Comparison of ENCODE assay signal across 8 cellular contexts in the genomic region with DNA sequence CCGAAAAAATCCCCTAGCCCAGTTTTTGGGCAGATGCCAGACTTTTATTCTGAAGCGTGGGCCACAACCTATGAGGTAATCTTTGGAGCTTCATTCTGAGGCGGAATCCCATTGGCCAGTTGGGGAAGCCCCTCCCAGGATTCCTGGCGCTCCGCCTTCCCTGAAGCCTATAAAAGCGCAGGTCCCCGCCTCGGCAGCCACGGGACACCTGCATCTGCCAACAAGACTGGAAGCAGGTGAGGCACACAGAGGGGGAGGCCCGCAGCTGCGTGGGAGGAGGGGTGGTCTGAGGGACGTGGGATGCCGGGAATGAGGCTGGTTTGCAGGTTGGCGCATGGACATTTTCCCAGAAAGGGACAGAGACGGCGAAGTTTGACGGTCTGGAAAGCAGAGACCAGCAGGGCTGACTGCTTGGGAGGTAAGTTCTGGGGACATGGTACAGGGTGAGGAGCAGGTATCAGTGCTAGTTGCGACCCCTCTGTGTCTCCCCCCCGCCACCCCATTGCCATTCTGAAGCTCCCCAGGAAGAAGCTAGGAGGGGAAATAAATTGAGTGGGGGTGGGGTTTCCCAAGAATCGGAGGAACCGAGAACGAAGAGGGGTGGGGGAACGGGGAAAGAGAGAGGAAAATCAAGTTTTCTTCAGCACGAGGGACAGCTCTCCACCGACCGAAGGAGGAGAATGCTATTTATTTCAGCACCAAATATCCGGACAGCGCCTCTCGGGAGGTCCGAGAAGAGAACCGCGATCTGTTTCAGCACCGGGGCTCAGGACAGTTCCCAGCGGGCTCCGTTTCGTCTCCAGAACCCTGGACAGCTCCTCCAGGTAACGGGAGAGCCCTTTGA. TPM values are rescaled to one million over a fixed set of nuclear protein-coding genes. Genes with fewer than 3 reads are reported as not detected.
DNase-seq lines count a peak whose midpoint lies in the region; ATAC-seq and TF ChIP-seq lines count a peak whose summit lies in the region.

No MANE protein-coding gene starts in this region.

- H4K20me1 ChIP-seq in HCT116 (ENCODE audit: insufficient read depth) = no peaks in the 10 kb centered on the region

- H3K27ac Mint-ChIP-seq in activated CD8-positive, alpha-beta T cell treated with anti-CD3 and anti-CD28 coated beads for 36 hours = no peak overlapping the region

- H3K9me3 Mint-ChIP-seq in activated CD8-positive, alpha-beta T cell treated with anti-CD3 and anti-CD28 coated beads for 36 hours = peaks cover 3% of the 10 kb centered on the region

- H3K9me2 ChIP-seq in HCT116 (ENCODE audit: insufficient read depth) = no peaks in the 10 kb centered on the region

- H3K27me3 ChIP-seq in HCT116 (ENCODE audit: insufficient read depth, low read length) = 0 out of 2 replicates have a peak, but pooled peaks cover 2% of the 10 kb centered on the region
- peaks cover 10% of the 10 kb centered on the region for H3K27me3 ChIP-seq in lower lobe of right lung (ENCODE audit: low read depth)

- H3K4me1 ChIP-seq in HCT116 (ENCODE audit: control insufficient read depth in 1 of 2, insufficient read depth in 2 of 2, low read length in 2 of 2) (peaks cover 10 to 15% of the 10 kb centered on the region in 2 experiments), lower lobe of right lung (no peaks in the 10 kb centered on the region)

- no peaks in the 10 kb centered on the region for H3K9me3 ChIP-seq in HCT116 (ENCODE audit: control insufficient read depth in 1 of 2, insufficient read depth in 1 of 2, low read depth in 1 of 2, low read length in 2 of 2)
- no peaks in the 10 kb centered on the region for H3K9me3 ChIP-seq in lower lobe of right lung

- H3K4me3 ChIP-seq in HCT116 (replicated peaks in 1 of 2; ENCODE audit: low read depth in 1 of 2, low read length in 2 of 2) (no peak overlapping the region), lower lobe of right lung (no peak overlapping the region)

- peak; percentile 85 for DNase-seq in ACHN
- peak; percentile 67 for DNase-seq in HCT116 (ENCODE audit: low read depth, low spot score)
- DNase-seq in NCI-H510A (lab: John Stamatoyannopoulos, UW) = peak; percentile 75
- DNase-seq in activated CD8-positive, alpha-beta T cell treated with anti-CD3 and anti-CD28 coated beads for 36 hours = peak; percentile 89
- peak; percentile 74 for DNase-seq in effector CD8-positive, alpha-beta T cell (lab: John Stamatoyannopoulos, UW)
- DNase-seq in lower lobe of right lung = peak; percentile 75
- peak; percentile 64 to 76 (median 68) for DNase-seq in stimulated activated CD4-positive, alpha-beta T cell treated with anti-CD3 and anti-CD28 coated beads, TNF-alpha, amount 100 ng/mL, for 48 hours (ENCODE audit: low read depth in 3 of 3)

- no peak for TF ChIP-seq CTCF in HCT116 (IDR thresholded peaks at IDR 0.05 in 2 of 3, conservative IDR thresholded peaks at IDR 0.05 in 1 of 3; ENCODE audit: borderline replicate concordance in 1 of 3, insufficient read depth in 1 of 3, low read depth in 2 of 3, low read length in 2 of 3)
- TF ChIP-seq CTCF in activated CD8-positive, alpha-beta T cell treated with anti-CD3 and anti-CD28 coated beads for 36 hours (IDR thresholded peaks at IDR 0.05) = no peak
- TF ChIP-seq CTCF in lower lobe of right lung (IDR thresholded peaks at IDR 0.05) = no peak

- no TSS peak for BruUV-seq in HCT116 (replicated peaks; lab: Mats Ljungman, UMichigan)

- intact Hi-C loops in HCT116 (cut with micrococcal nuclease) (no loop called here), lower lobe of right lung (cut with DNase I) (no loop called here)
- intact Hi-C loops in activated CD8-positive, alpha-beta T cell treated with anti-CD3 and anti-CD28 coated beads for 36 hours (cut with micrococcal nuclease) = no loop called here

- H3K36me3 ChIP-seq in HCT116 (ENCODE audit: control insufficient read depth in 1 of 2, insufficient read depth in 2 of 2, low read length in 2 of 2) (no peaks in the 10 kb centered on the region), lower lobe of right lung (no peaks in the 10 kb centered on the region)

- no peak overlapping the region for H3K4me2 ChIP-seq in HCT116 (ENCODE audit: low read length)

- peaks cover 9% of the 10 kb centered on the region for H3K27me3 Mint-ChIP-seq in activated CD8-positive, alpha-beta T cell treated with anti-CD3 and anti-CD28 coated beads for 36 hours

- POLR2A ChIA-PET in HCT116 (lab: Charles Lee) = interaction anchor here (0.7 kb wide), 1 partner anchor 36 kb away, joined by 7 read pairs; no protein-coding TSS in a partner anchor
- POLR2A ChIA-PET in activated CD8-positive, alpha-beta T cell treated with anti-CD3 and anti-CD28 coated beads for 36 hours (lab: Charles Lee) = interaction anchor here (0.5 to 0.7 kb wide), 3 partner anchors 14 to 357 kb away, joined by 3 to 4 read pairs (median 3); no protein-coding TSS in a partner anchor

- peaks cover 3% of the 10 kb centered on the region for H3K4me1 Mint-ChIP-seq in activated CD8-positive, alpha-beta T cell treated with anti-CD3 and anti-CD28 coated beads for 36 hours (ENCODE audit: low read depth)

- H2AFZ ChIP-seq in HCT116 (ENCODE audit: low read depth, low read length, poor library complexity, severe bottlenecking) = no peak overlapping the region

- ATAC-seq in HCT116 = peak; percentile 77
- peak; percentile 99 for ATAC-seq in activated CD8-positive, alpha-beta T cell treated with anti-CD3 and anti-CD28 coated beads for 36 hours
- peak; percentile 72 to 92 for ATAC-seq in lower lobe of right lung
- no peak for ATAC-seq in HG03469 (IDR thresholded peaks at IDR 0.05; ENCODE audit: unreplicated experiment)

- in situ Hi-C loops in ACHN (cut with HindIII; ENCODE audit: low pct_ligation_motif_present, low pct_unique_long_range_greater_than_20kb, low sequenced_read_pairs) = no loop called here

- RAD21 ChIA-PET in HCT116 (lab: Charles Lee; ENCODE audit: low non-redundant PET in 1 of 2, low total read pairs in 2 of 2, uncharacterized antibody in 2 of 2, unreplicated experiment in 2 of 2) = no interaction called here

- H3K36me3 Mint-ChIP-seq in activated CD8-positive, alpha-beta T cell treated with anti-CD3 and anti-CD28 coated beads for 36 hours (ENCODE audit: low read depth) = no peaks in the 10 kb centered on the region

- CTCF ChIA-PET in HCT116 (lab: Charles Lee) = no interaction called here
- CTCF ChIA-PET in activated CD8-positive, alpha-beta T cell treated with anti-CD3 and anti-CD28 coated beads for 36 hours (lab: Charles Lee) = interaction anchor here (1.5 kb wide), 1 partner anchor 22 kb away, joined by 4 read pairs; the partner anchor contains the start of gene FEM1A

- H3K9ac ChIP-seq in HCT116 (ENCODE audit: low read length) = no peak overlapping the region

- H3K27ac ChIP-seq in HCT116 (ENCODE audit: low read depth, low read length) = no peak overlapping the region
- H3K27ac ChIP-seq in lower lobe of right lung = no peak overlapping the region

- no peak for TF ChIP-seq RAD21 in HCT116 (IDR thresholded peaks at IDR 0.05; ENCODE audit: low read depth)

- TF ChIP-seq POLR2A in HCT116 (IDR thresholded peaks at IDR 0.05; ENCODE audit: borderline replicate concordance, extremely low read depth, insufficient read depth, insufficient read length) = no peak

- H3K79me2 ChIP-seq in HCT116 (ENCODE audit: insufficient read depth, low read length) = no peaks in the 10 kb centered on the region

- no peak overlapping the region for H3K4me3 Mint-ChIP-seq in activated CD8-positive, alpha-beta T cell treated with anti-CD3 and anti-CD28 coated beads for 36 hours

TF ChIP-seq in HCT116, 20 proteins besides CTCF, POLR2A, EP300 and RAD21 (continues in another document):
- TF ChIP-seq, protein P1, sequence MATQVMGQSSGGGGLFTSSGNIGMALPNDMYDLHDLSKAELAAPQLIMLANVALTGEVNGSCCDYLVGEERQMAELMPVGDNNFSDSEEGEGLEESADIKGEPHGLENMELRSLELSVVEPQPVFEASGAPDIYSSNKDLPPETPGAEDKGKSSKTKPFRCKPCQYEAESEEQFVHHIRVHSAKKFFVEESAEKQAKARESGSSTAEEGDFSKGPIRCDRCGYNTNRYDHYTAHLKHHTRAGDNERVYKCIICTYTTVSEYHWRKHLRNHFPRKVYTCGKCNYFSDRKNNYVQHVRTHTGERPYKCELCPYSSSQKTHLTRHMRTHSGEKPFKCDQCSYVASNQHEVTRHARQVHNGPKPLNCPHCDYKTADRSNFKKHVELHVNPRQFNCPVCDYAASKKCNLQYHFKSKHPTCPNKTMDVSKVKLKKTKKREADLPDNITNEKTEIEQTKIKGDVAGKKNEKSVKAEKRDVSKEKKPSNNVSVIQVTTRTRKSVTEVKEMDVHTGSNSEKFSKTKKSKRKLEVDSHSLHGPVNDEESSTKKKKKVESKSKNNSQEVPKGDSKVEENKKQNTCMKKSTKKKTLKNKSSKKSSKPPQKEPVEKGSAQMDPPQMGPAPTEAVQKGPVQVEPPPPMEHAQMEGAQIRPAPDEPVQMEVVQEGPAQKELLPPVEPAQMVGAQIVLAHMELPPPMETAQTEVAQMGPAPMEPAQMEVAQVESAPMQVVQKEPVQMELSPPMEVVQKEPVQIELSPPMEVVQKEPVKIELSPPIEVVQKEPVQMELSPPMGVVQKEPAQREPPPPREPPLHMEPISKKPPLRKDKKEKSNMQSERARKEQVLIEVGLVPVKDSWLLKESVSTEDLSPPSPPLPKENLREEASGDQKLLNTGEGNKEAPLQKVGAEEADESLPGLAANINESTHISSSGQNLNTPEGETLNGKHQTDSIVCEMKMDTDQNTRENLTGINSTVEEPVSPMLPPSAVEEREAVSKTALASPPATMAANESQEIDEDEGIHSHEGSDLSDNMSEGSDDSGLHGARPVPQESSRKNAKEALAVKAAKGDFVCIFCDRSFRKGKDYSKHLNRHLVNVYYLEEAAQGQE (IDR thresholded peaks at IDR 0.05; ENCODE audit: low read depth) = peak; percentile 96
- TF ChIP-seq SIN3A (IDR thresholded peaks at IDR 0.05; ENCODE audit: low read depth) (peak; percentile 99), FOSL1 (IDR thresholded peaks at IDR 0.05; ENCODE audit: low read depth) (no peak), POLR2AphosphoS5 (IDR thresholded peaks at IDR 0.05; ENCODE audit: low read depth, low read length) (peak; percentile 82), YY1 (IDR thresholded peaks at IDR 0.05; ENCODE audit: extremely low read depth, insufficient replicate concordance, low read depth, low read length) (peak; percentile 42), TCF7L2 (IDR thresholded peaks at IDR 0.05; ENCODE audit: borderline replicate concordance, extremely low read depth, insufficient read depth, insufficient read length) (peak; percentile 28)
- TF ChIP-seq, protein P2, sequence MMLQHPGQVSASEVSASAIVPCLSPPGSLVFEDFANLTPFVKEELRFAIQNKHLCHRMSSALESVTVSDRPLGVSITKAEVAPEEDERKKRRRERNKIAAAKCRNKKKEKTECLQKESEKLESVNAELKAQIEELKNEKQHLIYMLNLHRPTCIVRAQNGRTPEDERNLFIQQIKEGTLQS (IDR thresholded peaks at IDR 0.05) = no peak

RNA-seq across cellular contexts. Expression of gene FEM1A, which starts 22.4 kb away (rescaled TPM):
- total RNA-seq in HCT116 (2021; ENCODE audit: unreplicated experiment) (17.7 TPM), lower lobe of right lung (13.3 TPM)
- polyA plus RNA-seq in HCT116 (2012) = 2.2 and 3.1 TPM in 2 replicates
- total RNA-seq in activated CD8-positive, alpha-beta T cell treated with anti-CD3 and anti-CD28 coated beads for 36 hours = 10 to 100 TPM; 11.4 TPM

RNA-seq across cellular contexts. Expression of gene DPP9, which starts 45.5 kb away (rescaled TPM):
- total RNA-seq in HCT116 (2021; ENCODE audit: unreplicated experiment) (67.6 TPM), lower lobe of right lung (79.6 TPM)
- polyA plus RNA-seq in HCT116 (2012) = 48.1 and 49.6 TPM in 2 replicates
- 10 to 100 TPM; 60.4 to 64.0 TPM for total RNA-seq in activated CD8-positive, alpha-beta T cell treated with anti-CD3 and anti-CD28 coated beads for 36 hours
